In the genomic region with DNA sequence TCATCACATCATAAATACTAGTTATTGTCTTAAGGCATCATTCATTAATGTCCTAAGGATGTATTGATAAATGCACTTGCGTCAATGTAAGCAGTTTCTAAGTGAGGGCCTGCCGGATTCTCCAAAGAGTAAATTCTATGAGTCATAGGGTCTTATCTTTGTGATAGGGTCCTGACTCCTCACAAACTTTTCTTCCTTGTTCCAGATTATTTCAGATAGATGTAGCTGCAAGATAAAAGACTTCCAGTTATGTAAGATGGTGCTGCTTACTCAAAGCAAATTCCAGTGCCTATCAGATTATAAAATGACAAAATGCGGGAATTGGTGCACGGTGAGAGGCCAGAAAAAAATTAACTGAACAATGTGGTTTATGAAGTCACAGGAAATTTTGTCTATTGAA, we compare ENCODE assay signal across 24 cellular contexts.
"Had no signal": no experiment of that assay in that cellular context is flagged by ENCODE, and none has a peak within 500 bp of the region (broad histone marks: within the 10 kb centered on the region; RNA-seq: fewer than 3 reads in every experiment).

No MANE protein-coding gene starts in this region.

- H3K4me3 ChIP-seq: adrenal gland, body of pancreas, SJSA1 had no signal

- H3K4me1 ChIP-seq: body of pancreas, SJSA1 had no signal

- ATAC-seq: activated CD8-positive, alpha-beta T cell treated with anti-CD3 and anti-CD28 coated beads, Interleukin-2, amount 10 ng/mL, durations not matched to agents 7 days and 5 days; body of pancreas; Panc1; SK-N-SH treated with all-trans-retinoic acid at 6 μM for 48 hours; WTC11 had no signal

- H3K27ac ChIP-seq: adrenal gland, body of pancreas, RWPE1, SJSA1 had no signal

- H3K27me3 ChIP-seq: adrenal gland, body of pancreas, SJSA1 had no signal

- H3K36me3 ChIP-seq: adrenal gland, SJSA1 had no signal

- H3K9me3 ChIP-seq: adrenal gland, body of pancreas, SJSA1 had no signal

- DNase-seq: activated CD4-positive, alpha-beta T cell treated with anti-CD3 and anti-CD28 coated beads for 48 hours; activated CD4-positive, alpha-beta T cell treated with anti-CD3 and anti-CD28 coated beads, Interleukin-2, amount 50 U/mL, for 4 hours; activated CD4-positive, CD25-positive, alpha-beta regulatory T cell treated with anti-CD3 and anti-CD28 coated beads, Interleukin-2, amount 50 U/mL, for 72 hours; activated CD8-positive, alpha-beta memory T cell treated with anti-CD3 and anti-CD28 coated beads, Interleukin-2, amount 50 U/mL, for 48 hours; activated CD8-positive, alpha-beta T cell treated with anti-CD3 and anti-CD28 coated beads, Interleukin-2, amount 10 ng/mL, durations not matched to agents 7 days and 5 days; activated naive CD4-positive, alpha-beta T cell treated with anti-CD3 and anti-CD28 coated beads, Interleukin-2, amount 50 U/mL, for 16 hours; activated naive CD8-positive, alpha-beta T cell treated with anti-CD3 and anti-CD28 coated beads, Interleukin-2, amount 10 ng/mL, durations not matched to agents 7 days and 5 days; activated T-cell treated with anti-CD3 and anti-CD28 coated beads, Interleukin-2, amount 50 U/mL, for 1 hour; adrenal gland; aorta; body of pancreas; Kasumi-1; KBM-7; NCI-H1092 treated with DMSO at 0.1 percent for 48 hours; NCI-H1417 treated with DMSO at 0.1 percent for 48 hours; NCI-H1694 treated with DMSO at 0.1 percent for 48 hours; NCI-H2029 treated with DMSO at 0.1 percent for 48 hours; NCI-H524; SHP77 had no signal
